10 cellular contexts compared by ENCODE assay signal in the genomic region with DNA sequence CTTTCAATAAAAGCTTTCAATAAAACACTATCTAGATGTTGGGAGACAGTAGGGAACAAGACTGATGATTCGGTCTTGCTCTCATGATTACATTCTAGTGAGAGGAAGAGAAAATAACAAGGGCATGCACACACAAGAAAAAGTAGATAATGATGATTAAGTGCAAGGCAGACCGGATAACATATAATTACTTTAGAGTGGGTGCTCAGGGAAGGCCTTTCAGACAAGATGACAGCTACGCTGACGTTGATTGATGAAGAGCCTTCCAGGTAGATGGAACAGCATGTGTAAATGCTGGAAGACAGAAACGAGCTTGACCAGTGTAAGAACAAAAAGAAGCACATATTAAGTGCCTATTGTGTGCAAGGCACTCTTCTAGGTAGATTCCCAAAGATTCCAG. TPM values are rescaled to one million over a fixed set of nuclear protein-coding genes. Genes with fewer than 3 reads are reported as not detected.
"Had no signal": no experiment of that assay in that cellular context is flagged by ENCODE, and none has a peak within 500 bp of the region (broad histone marks: within the 10 kb centered on the region; RNA-seq: fewer than 3 reads in every experiment).

No MANE protein-coding gene starts in this region.

- H3K9me3 ChIP-seq: body of pancreas, sigmoid colon, suprapubic skin, upper lobe of left lung had no signal

- DNase-seq: amniotic stem cell; body of pancreas; effector memory CD4-positive, alpha-beta T cell; kidney glomerular epithelial cell; sigmoid colon; stimulated activated naive CD4-positive, alpha-beta T cell treated with Interleukin-2 at 50 U/mL for 16 hours; upper lobe of left lung had no signal

- H3K36me3 ChIP-seq: sigmoid colon, suprapubic skin, upper lobe of left lung had no signal

- H3K27me3 ChIP-seq: body of pancreas, sigmoid colon, suprapubic skin, upper lobe of left lung had no signal

- H3K4me1 ChIP-seq: body of pancreas, sigmoid colon, suprapubic skin, upper lobe of left lung had no signal

- H3K4me3 ChIP-seq: body of pancreas, sigmoid colon, suprapubic skin, upper lobe of left lung had no signal

- H3K27ac ChIP-seq: body of pancreas, sigmoid colon, suprapubic skin, upper lobe of left lung had no signal

RNA-seq across cellular contexts. Expression of a gene that starts 43.4 kb away (rescaled TPM):
- total RNA-seq: neural crest cell, osteocyte had no signal
